In the genomic region with DNA sequence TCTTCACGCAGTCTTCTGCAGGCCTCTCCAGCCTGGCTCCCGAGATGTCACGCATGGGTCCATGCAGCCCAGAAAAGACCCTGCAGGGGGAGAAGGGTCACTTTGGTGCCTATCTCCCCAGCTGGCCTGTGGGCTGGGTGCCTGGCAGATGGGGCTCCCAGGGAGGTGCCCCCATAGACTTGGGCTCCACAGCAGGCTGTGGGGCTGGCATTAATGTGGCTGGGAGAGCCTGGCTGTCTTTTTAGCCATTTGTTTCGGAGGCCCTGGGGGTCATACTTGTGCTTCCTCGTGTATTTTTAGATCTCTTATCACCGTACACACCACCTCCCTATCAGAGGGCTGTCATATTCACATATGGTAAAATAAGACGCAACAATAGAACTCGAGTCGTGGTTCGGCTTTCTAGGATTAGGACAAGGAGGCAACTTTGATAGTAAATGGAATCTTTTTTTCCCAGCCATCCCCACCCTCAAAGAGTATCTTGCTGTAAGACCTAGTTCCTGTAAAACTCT, we compare ENCODE assay signal across 1 cellular context.
TF ChIP-seq lines count a peak whose summit lies in the region.

No MANE protein-coding gene starts in this region.

TF ChIP-seq in HEK293, 187 proteins besides CTCF, POLR2A, EP300 and RAD21 (continued from another document):
- TF ChIP-seq, protein P1, sequence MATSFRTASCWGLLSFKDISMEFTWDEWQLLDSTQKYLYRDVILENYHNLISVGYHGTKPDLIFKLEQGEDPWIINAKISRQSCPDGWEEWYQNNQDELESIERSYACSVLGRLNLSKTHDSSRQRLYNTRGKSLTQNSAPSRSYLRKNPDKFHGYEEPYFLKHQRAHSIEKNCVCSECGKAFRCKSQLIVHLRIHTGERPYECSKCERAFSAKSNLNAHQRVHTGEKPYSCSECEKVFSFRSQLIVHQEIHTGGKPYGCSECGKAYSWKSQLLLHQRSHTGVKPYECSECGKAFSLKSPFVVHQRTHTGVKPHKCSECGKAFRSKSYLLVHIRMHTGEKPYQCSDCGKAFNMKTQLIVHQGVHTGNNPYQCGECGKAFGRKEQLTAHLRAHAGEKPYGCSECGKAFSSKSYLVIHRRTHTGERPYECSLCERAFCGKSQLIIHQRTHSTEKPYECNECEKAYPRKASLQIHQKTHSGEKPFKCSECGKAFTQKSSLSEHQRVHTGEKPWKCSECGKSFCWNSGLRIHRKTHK (tag by site-specific recombination; IDR thresholded peaks at IDR 0.05) = no peak
- TF ChIP-seq SALL2 (tag by site-specific recombination; IDR thresholded peaks at IDR 0.05; ENCODE audit: borderline replicate concordance) (no peak), SCRT1 (tag by site-specific recombination; IDR thresholded peaks at IDR 0.05; ENCODE audit: borderline replicate concordance) (no peak), ZNF585B (tag by site-specific recombination; IDR thresholded peaks at IDR 0.05) (no peak), ZNF416 (tag by site-specific recombination; IDR thresholded peaks at IDR 0.05) (no peak), ZFP37 (tag by site-specific recombination; IDR thresholded peaks at IDR 0.05) (no peak), ZBTB8A (tag by site-specific recombination; IDR thresholded peaks at IDR 0.05) (no peak), ZNF184 (tag by site-specific recombination; IDR thresholded peaks at IDR 0.05) (no peak), ZIC2 (tag by site-specific recombination; IDR thresholded peaks at IDR 0.05) (no peak), ZNF677 (tag by site-specific recombination; IDR thresholded peaks at IDR 0.05) (no peak), ZNF660 (tag by site-specific recombination; IDR thresholded peaks at IDR 0.05) (no peak), ZSCAN16 (tag by site-specific recombination; IDR thresholded peaks at IDR 0.05) (no peak)
- TF ChIP-seq, protein P2, sequence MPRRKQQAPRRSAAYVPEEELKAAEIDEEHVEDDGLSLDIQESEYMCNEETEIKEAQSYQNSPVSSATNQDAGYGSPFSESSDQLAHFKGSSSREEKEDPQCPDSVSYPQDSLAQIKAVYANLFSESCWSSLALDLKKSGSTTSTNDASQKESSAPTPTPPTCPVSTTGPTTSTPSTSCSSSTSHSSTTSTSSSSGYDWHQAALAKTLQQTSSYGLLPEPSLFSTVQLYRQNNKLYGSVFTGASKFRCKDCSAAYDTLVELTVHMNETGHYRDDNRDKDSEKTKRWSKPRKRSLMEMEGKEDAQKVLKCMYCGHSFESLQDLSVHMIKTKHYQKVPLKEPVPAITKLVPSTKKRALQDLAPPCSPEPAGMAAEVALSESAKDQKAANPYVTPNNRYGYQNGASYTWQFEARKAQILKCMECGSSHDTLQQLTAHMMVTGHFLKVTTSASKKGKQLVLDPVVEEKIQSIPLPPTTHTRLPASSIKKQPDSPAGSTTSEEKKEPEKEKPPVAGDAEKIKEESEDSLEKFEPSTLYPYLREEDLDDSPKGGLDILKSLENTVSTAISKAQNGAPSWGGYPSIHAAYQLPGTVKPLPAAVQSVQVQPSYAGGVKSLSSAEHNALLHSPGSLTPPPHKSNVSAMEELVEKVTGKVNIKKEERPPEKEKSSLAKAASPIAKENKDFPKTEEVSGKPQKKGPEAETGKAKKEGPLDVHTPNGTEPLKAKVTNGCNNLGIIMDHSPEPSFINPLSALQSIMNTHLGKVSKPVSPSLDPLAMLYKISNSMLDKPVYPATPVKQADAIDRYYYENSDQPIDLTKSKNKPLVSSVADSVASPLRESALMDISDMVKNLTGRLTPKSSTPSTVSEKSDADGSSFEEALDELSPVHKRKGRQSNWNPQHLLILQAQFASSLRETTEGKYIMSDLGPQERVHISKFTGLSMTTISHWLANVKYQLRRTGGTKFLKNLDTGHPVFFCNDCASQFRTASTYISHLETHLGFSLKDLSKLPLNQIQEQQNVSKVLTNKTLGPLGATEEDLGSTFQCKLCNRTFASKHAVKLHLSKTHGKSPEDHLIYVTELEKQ (tag by site-specific recombination; IDR thresholded peaks at IDR 0.05; ENCODE audit: borderline replicate concordance) = no peak
- TF ChIP-seq, protein P3, sequence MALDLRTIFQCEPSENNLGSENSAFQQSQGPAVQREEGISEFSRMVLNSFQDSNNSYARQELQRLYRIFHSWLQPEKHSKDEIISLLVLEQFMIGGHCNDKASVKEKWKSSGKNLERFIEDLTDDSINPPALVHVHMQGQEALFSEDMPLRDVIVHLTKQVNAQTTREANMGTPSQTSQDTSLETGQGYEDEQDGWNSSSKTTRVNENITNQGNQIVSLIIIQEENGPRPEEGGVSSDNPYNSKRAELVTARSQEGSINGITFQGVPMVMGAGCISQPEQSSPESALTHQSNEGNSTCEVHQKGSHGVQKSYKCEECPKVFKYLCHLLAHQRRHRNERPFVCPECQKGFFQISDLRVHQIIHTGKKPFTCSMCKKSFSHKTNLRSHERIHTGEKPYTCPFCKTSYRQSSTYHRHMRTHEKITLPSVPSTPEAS (tag by site-specific recombination; IDR thresholded peaks at IDR 0.05) = no peak
- TF ChIP-seq, protein P4, sequence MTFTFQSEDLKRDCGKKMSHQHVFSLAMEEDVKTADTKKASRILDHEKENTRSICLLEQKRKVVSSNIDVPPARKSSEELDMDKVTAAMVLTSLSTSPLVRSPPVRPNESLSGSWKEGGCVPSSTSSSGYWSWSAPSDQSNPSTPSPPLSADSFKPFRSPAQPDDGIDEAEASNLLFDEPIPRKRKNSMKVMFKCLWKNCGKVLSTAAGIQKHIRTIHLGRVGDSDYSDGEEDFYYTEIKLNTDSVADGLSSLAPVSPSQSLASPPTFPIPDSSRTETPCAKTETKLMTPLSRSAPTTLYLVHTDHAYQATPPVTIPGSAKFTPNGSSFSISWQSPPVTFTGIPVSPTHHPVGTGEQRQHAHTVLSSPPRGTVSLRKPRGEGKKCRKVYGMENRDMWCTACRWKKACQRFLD (tag by site-specific recombination; IDR thresholded peaks at IDR 0.05) = no peak
- TF ChIP-seq, protein P5, sequence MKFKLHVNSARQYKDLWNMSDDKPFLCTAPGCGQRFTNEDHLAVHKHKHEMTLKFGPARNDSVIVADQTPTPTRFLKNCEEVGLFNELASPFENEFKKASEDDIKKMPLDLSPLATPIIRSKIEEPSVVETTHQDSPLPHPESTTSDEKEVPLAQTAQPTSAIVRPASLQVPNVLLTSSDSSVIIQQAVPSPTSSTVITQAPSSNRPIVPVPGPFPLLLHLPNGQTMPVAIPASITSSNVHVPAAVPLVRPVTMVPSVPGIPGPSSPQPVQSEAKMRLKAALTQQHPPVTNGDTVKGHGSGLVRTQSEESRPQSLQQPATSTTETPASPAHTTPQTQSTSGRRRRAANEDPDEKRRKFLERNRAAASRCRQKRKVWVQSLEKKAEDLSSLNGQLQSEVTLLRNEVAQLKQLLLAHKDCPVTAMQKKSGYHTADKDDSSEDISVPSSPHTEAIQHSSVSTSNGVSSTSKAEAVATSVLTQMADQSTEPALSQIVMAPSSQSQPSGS (tag by site-specific recombination; IDR thresholded peaks at IDR 0.05; ENCODE audit: low read depth) = no peak
